ENCODE assay signal across 13 cellular contexts in the genomic region with DNA sequence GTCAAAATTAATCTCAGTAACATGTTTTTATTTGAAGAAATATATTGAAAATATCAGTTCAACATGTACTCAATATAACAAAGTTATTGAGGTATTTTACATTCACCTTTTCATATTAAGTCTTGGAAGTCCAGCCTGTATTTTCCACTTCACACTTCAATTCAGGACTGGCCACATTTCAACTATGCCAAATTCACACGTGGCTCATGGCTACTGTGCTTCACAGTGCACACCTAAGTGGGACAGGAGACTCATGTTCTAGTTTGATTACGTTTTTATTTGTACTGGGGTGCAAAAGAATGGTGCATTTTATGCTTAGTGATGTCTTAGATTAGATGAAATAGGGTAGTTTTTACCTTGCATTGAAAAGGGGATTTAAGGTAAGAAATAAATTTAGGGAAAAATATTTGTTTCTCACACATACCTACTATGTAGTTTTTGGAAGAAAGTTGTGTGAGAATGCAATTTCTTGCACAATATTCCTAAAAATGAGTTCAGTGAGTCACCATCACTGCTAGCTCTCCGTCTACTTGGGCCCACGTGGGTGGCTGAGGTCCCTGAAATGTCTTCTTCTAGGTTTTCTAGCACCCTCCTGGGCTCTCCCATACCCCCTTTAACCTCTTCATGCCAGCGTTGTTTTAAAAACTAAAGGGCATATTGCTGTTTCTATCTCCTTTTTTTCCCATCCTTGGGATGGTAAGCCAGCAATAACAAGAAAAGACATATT.
DNase-seq lines count a peak whose midpoint lies in the region; ATAC-seq and TF ChIP-seq lines count a peak whose summit lies in the region.
"Had no signal": no experiment of that assay in that cellular context is flagged by ENCODE, and none has a peak within 500 bp of the region (broad histone marks: within the 10 kb centered on the region; RNA-seq: fewer than 3 reads in every experiment).

No MANE protein-coding gene starts in this region.

- no peak overlapping the region for H3K4me3 ChIP-seq in AG10803 (ENCODE audit: low read length)
- no peak overlapping the region for H3K4me3 ChIP-seq in adipocyte (ENCODE audit: low read length)
- no peak overlapping the region for H3K4me3 ChIP-seq in fibroblast of mammary gland (ENCODE audit: control insufficient read depth, low read depth, low read length)
- no peak overlapping the region for H3K4me3 ChIP-seq in thoracic aorta
- no peak overlapping the region for H3K4me3 ChIP-seq in left ventricle myocardium inferior
- H3K4me3 ChIP-seq in H7 (ENCODE audit: insufficient read depth, low read depth, low read length): no peak overlapping the region

- TF ChIP-seq CTCF in AG10803 (conservative IDR thresholded peaks at IDR 0.05; ENCODE audit: low read length) (no peak), fibroblast of mammary gland (conservative IDR thresholded peaks at IDR 0.05; ENCODE audit: control insufficient read depth, insufficient read depth, low read depth, low read length) (no peak), thoracic aorta (IDR thresholded peaks at IDR 0.05) (no peak), left ventricle myocardium inferior (IDR thresholded peaks at IDR 0.05; ENCODE audit: borderline replicate concordance) (no peak)

- H3K36me3 ChIP-seq in adipocyte (ENCODE audit: control insufficient read depth, insufficient read depth, low read length, severe bottlenecking): no peaks in the 10 kb centered on the region
- peaks cover 18% of the 10 kb centered on the region for H3K36me3 ChIP-seq in thoracic aorta
- H3K36me3 ChIP-seq in left ventricle myocardium inferior: no peaks in the 10 kb centered on the region
- H3K36me3 ChIP-seq in H7 (replicated peaks; ENCODE audit: control insufficient read depth, insufficient read depth, low read length): no peaks in the 10 kb centered on the region

- H3K9me3 ChIP-seq in adipocyte (ENCODE audit: control insufficient read depth, low read length) (no peaks in the 10 kb centered on the region), thoracic aorta (no peaks in the 10 kb centered on the region), left ventricle myocardium inferior (replicated peaks) (no peaks in the 10 kb centered on the region)
- H3K9me3 ChIP-seq: Caco-2 had no signal

- H3K9ac ChIP-seq in adipocyte (ENCODE audit: low read length): no peak overlapping the region

- H3K27me3 ChIP-seq in adipocyte (replicated peaks; ENCODE audit: control insufficient read depth, insufficient read depth, low read length) (no peaks in the 10 kb centered on the region), thoracic aorta (replicated peaks; ENCODE audit: insufficient read depth) (no peaks in the 10 kb centered on the region), left ventricle myocardium inferior (ENCODE audit: low read depth) (no peaks in the 10 kb centered on the region), H7 (ENCODE audit: control insufficient read depth, insufficient read depth, low read length) (no peaks in the 10 kb centered on the region)

- DNase-seq in AG10803 (ENCODE audit: low read depth) (peak; percentile 12), adipocyte (ENCODE audit: low read depth) (peak; percentile 59), fibroblast of mammary gland (ENCODE audit: low read depth) (peak; percentile 11), thoracic aorta (ENCODE audit: low spot score) (no peak), NCI-H1092 (lab: John Stamatoyannopoulos, UW) (no peak), left ventricle myocardium inferior (no peak), H7 (no peak)
- DNase-seq: Caco-2; CD8-positive, alpha-beta T cell; DND-41; GDM1 had no signal

- ATAC-seq in thoracic aorta (ENCODE audit: insufficient number of reproducible peaks, low FRiP score, low read depth): peak; percentile 87
- ATAC-seq: CD8-positive, alpha-beta T cell; HCT116; HepG2 had no signal

- peak overlapping the region; percentile 2 to 62 for H3K27ac ChIP-seq in thoracic aorta
- H3K27ac ChIP-seq in left ventricle myocardium inferior (replicated peaks): no peak overlapping the region

- intact Hi-C loops in left ventricle myocardium inferior (cut with micrococcal nuclease): no loop called here

- H3K4me1 ChIP-seq in adipocyte (ENCODE audit: control insufficient read depth, insufficient read depth, low read length) (no peaks in the 10 kb centered on the region), thoracic aorta (ENCODE audit: control insufficient read depth in 1 of 2, low read depth in 2 of 2) (peaks cover 10 to 27% of the 10 kb centered on the region in 2 donors), left ventricle myocardium inferior (no peaks in the 10 kb centered on the region)
- H3K4me1 ChIP-seq: Caco-2 had no signal

Comparison
In these comparisons a context has a peak if more than half of its experiments do, and no peak if none do; other contexts are left out.
1. DNase-seq: peak in AG10803 (single experiment), adipocyte (single experiment) and fibroblast of mammary gland (single experiment); none in thoracic aorta (single experiment), NCI-H1092 (single experiment), left ventricle myocardium inferior (single experiment) and H7 (single experiment).